Comparison of ENCODE assay signal across 1 cellular context in the genomic region with DNA sequence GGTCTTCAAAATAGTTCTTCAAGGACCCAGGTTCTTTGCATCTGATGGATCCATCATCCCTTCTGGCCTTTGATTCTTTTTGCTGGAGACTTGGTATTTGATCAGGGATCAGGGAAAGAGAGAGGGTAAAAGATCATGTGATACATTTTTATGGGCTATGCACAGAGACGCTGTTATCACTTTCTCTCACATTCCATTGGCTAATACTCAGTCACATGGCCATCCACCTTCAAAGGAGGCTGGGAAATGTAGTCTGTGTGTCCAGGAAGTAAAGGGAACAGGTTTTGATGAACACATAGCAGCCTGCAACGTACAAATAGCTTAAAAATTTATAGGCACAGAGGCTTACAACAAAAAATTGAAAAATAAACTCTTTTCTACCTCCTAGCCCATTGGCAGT.
TF ChIP-seq lines count a peak whose summit lies in the region.

No MANE protein-coding gene starts in this region.

TF ChIP-seq in K562, 482 proteins besides CTCF, POLR2A, EP300 and RAD21 (continued from another document):
- TF ChIP-seq, protein P1, sequence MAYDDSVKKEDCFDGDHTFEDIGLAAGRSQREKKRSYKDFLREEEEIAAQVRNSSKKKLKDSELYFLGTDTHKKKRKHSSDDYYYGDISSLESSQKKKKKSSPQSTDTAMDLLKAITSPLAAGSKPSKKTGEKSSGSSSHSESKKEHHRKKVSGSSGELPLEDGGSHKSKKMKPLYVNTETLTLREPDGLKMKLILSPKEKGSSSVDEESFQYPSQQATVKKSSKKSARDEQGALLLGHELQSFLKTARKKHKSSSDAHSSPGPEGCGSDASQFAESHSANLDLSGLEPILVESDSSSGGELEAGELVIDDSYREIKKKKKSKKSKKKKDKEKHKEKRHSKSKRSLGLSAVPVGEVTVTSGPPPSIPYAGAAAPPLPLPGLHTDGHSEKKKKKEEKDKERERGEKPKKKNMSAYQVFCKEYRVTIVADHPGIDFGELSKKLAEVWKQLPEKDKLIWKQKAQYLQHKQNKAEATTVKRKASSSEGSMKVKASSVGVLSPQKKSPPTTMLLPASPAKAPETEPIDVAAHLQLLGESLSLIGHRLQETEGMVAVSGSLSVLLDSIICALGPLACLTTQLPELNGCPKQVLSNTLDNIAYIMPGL (CRISPR knock-in tag; IDR thresholded peaks at IDR 0.05): no peak
- TF ChIP-seq GTF2A2 (tag; IDR thresholded peaks at IDR 0.05): no peak
- no peak for TF ChIP-seq POLR2AphosphoS2 (IDR thresholded peaks at IDR 0.05; ENCODE audit: low read length)
- no peak for TF ChIP-seq ZNF583 (CRISPR knock-in tag; IDR thresholded peaks at IDR 0.05)
- no peak for TF ChIP-seq ARHGAP35 (IDR thresholded peaks at IDR 0.05; ENCODE audit: partially characterized antibody)
- TF ChIP-seq, protein P2, sequence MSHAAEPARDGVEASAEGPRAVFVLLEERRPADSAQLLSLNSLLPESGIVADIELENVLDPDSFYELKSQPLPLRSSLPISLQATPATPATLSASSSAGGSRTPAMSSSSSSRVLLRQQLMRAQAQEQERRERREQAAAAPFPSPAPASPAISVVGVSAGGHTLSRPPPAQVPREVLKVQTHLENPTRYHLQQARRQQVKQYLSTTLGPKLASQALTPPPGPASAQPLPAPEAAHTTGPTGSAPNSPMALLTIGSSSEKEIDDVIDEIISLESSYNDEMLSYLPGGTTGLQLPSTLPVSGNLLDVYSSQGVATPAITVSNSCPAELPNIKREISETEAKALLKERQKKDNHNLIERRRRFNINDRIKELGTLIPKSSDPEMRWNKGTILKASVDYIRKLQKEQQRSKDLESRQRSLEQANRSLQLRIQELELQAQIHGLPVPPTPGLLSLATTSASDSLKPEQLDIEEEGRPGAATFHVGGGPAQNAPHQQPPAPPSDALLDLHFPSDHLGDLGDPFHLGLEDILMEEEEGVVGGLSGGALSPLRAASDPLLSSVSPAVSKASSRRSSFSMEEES (CRISPR knock-in tag; IDR thresholded peaks at IDR 0.05): peak; percentile 74
- TF ChIP-seq ZKSCAN1 (IDR thresholded peaks at IDR 0.05; ENCODE audit: low read depth, low read length): no peak
- no peak for TF ChIP-seq KDM1A (IDR thresholded peaks at IDR 0.05)
- no peak for TF ChIP-seq ZNF507 (tag; conservative IDR thresholded peaks at IDR 0.05)
- TF ChIP-seq, protein P3, sequence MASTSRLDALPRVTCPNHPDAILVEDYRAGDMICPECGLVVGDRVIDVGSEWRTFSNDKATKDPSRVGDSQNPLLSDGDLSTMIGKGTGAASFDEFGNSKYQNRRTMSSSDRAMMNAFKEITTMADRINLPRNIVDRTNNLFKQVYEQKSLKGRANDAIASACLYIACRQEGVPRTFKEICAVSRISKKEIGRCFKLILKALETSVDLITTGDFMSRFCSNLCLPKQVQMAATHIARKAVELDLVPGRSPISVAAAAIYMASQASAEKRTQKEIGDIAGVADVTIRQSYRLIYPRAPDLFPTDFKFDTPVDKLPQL (IDR thresholded peaks at IDR 0.05; ENCODE audit: extremely low read depth, insufficient read length): no peak
- no peak for TF ChIP-seq TGIF2 (CRISPR knock-in tag; IDR thresholded peaks at IDR 0.05)
